In genomic region chr5:78360674-78361225, GRCh38 we compare ENCODE assay signal across 8 cellular contexts. TPM values are rescaled to one million over a fixed set of nuclear protein-coding genes. Genes with fewer than 3 reads are reported as not detected.
DNase-seq lines count a peak whose midpoint lies in the region; ATAC-seq and TF ChIP-seq lines count a peak whose summit lies in the region.

No MANE protein-coding gene starts in this region.

- H3K4me3 ChIP-seq in CD4-positive, alpha-beta memory T cell (ENCODE audit: low read length in 2 of 2) = peak overlapping the region; percentile 55 to 97
- peak overlapping the region; percentile 72 for H3K4me3 ChIP-seq in colonic mucosa
- H3K4me3 ChIP-seq in lung = peak overlapping the region; percentile 73

- peak; percentile 76 to 89 (median 79) for DNase-seq in CD4-positive, alpha-beta memory T cell
- peak; percentile 66 for DNase-seq in activated CD4-positive, alpha-beta T cell treated with anti-CD3 and anti-CD28 coated beads, Interleukin-2, amount 10 ng/mL, durations not matched to agents 7 days and 5 days
- peak; percentile 74 for DNase-seq in colonic mucosa
- DNase-seq in lung (ENCODE audit: low spot score) = peak; percentile 59
- peak; percentile 59 for DNase-seq in stimulated activated CD8-positive, alpha-beta memory T cell treated with anti-CD3 and anti-CD28 coated beads, Interleukin-12 subunit alpha, Interleukin-12 subunit beta, amount 100 ng/mL, for 4 hours (ENCODE audit: low read depth)
- no peak for DNase-seq in ACHN

- H3K36me3 Mint-ChIP-seq in CD4-positive, alpha-beta memory T cell = peaks cover 0 to 15% of the 10 kb centered on the region in 2 donors
- no peaks in the 10 kb centered on the region for H3K36me3 Mint-ChIP-seq in IgD-negative memory B cell
- H3K36me3 Mint-ChIP-seq in activated CD4-positive, alpha-beta T cell treated with anti-CD3 and anti-CD28 coated beads, Interleukin-2, amount 10 ng/mL, durations not matched to agents 7 days and 5 days (ENCODE audit: low read depth) = peaks cover 18% of the 10 kb centered on the region

- H3K9ac ChIP-seq in colonic mucosa (ENCODE audit: low read depth in 2 of 2, low read length in 2 of 2) = peak overlapping the region; percentile 96 to 98

- H3K9me3 Mint-ChIP-seq in CD4-positive, alpha-beta memory T cell = no peaks in the 10 kb centered on the region
- no peaks in the 10 kb centered on the region for H3K9me3 Mint-ChIP-seq in IgD-negative memory B cell
- H3K9me3 Mint-ChIP-seq in activated CD4-positive, alpha-beta T cell treated with anti-CD3 and anti-CD28 coated beads, Interleukin-2, amount 10 ng/mL, durations not matched to agents 7 days and 5 days = no peaks in the 10 kb centered on the region

- H3K27ac ChIP-seq in CD4-positive, alpha-beta memory T cell (ENCODE audit: low read depth, low read length) = peak overlapping the region; percentile 91
- H3K27ac ChIP-seq in colonic mucosa (peak overlapping the region; percentile 88), lung (ENCODE audit: low read depth in 1 of 2, low read length in 1 of 2) (peak overlapping the region; percentile 34 to 98)

- no peaks in the 10 kb centered on the region for H3K9me3 ChIP-seq in CD4-positive, alpha-beta memory T cell (ENCODE audit: control insufficient read depth in 1 of 2, low read length in 2 of 2)
- H3K9me3 ChIP-seq in colonic mucosa (no peaks in the 10 kb centered on the region), lung (ENCODE audit: control insufficient read depth in 2 of 2, insufficient read depth in 1 of 2, low read length in 1 of 2) (no peaks in the 10 kb centered on the region)

- H3K27me3 Mint-ChIP-seq in CD4-positive, alpha-beta memory T cell = no peaks in the 10 kb centered on the region
- H3K27me3 Mint-ChIP-seq in IgD-negative memory B cell = no peaks in the 10 kb centered on the region
- H3K27me3 Mint-ChIP-seq in activated CD4-positive, alpha-beta T cell treated with anti-CD3 and anti-CD28 coated beads, Interleukin-2, amount 10 ng/mL, durations not matched to agents 7 days and 5 days = no peaks in the 10 kb centered on the region

- TF ChIP-seq CTCF in colonic mucosa (IDR thresholded peaks at IDR 0.05) (no peak), lung (IDR thresholded peaks at IDR 0.05; ENCODE audit: control extremely low read depth, extremely low read depth) (no peak)

- peak overlapping the region; percentile 92 to 98 (median 95) for H3K4me3 Mint-ChIP-seq in CD4-positive, alpha-beta memory T cell
- peak overlapping the region; percentile 92 to 99 (median 97) for H3K4me3 Mint-ChIP-seq in IgD-negative memory B cell
- peak overlapping the region; percentile 97 for H3K4me3 Mint-ChIP-seq in activated CD4-positive, alpha-beta T cell treated with anti-CD3 and anti-CD28 coated beads, Interleukin-2, amount 10 ng/mL, durations not matched to agents 7 days and 5 days

- H3K27ac Mint-ChIP-seq in CD4-positive, alpha-beta memory T cell = peak overlapping the region; percentile 85 to 98 (median 96)
- H3K27ac Mint-ChIP-seq in IgD-negative memory B cell = peak overlapping the region in 2 of 3 donors; percentile 78 to 94
- H3K27ac Mint-ChIP-seq in activated CD4-positive, alpha-beta T cell treated with anti-CD3 and anti-CD28 coated beads, Interleukin-2, amount 10 ng/mL, durations not matched to agents 7 days and 5 days = peak overlapping the region; percentile 99

- 0 to 1% methylated on average over 50 of the region's 50 CpGs for WGBS in lung, 2 donors

- peaks cover 30 to 76% (median 48%) of the 10 kb centered on the region in 4 donors for H3K4me1 Mint-ChIP-seq in CD4-positive, alpha-beta memory T cell
- peaks cover 22 to 29% (median 27%) of the 10 kb centered on the region in 3 donors for H3K4me1 Mint-ChIP-seq in IgD-negative memory B cell
- H3K4me1 Mint-ChIP-seq in activated CD4-positive, alpha-beta T cell treated with anti-CD3 and anti-CD28 coated beads, Interleukin-2, amount 10 ng/mL, durations not matched to agents 7 days and 5 days = peaks cover 32% of the 10 kb centered on the region

- H3K36me3 ChIP-seq in CD4-positive, alpha-beta memory T cell (ENCODE audit: insufficient read depth, low read length) = no peaks in the 10 kb centered on the region
- H3K36me3 ChIP-seq in colonic mucosa (no peaks in the 10 kb centered on the region), lung (ENCODE audit: control insufficient read depth in 2 of 2, insufficient read depth in 2 of 2, low read length in 2 of 2) (peaks cover 0 to 3% of the 10 kb centered on the region in 2 donors)

- POLR2A ChIA-PET in CD4-positive, alpha-beta memory T cell (lab: Charles Lee; ENCODE audit: partially characterized antibody) = interaction anchor here (0.6 to 5.5 kb wide), 18 partner anchors 10 to 1330 kb away, joined by 3 to 274 read pairs (median 4); partner anchors contain the start of genes AGGF1, AP3B1, ARSB and HOMER1
- POLR2A ChIA-PET in activated CD4-positive, alpha-beta T cell treated with anti-CD3 and anti-CD28 coated beads, Interleukin-2, amount 10 ng/mL, durations not matched to agents 7 days and 5 days (lab: Charles Lee) = interaction anchor here (0.5 to 1.9 kb wide), 2 partner anchors 66 to 625 kb away, joined by 6 to 20 read pairs; partner anchors contain the start of gene AP3B1

- in situ Hi-C loops in ACHN (cut with HindIII; ENCODE audit: low pct_ligation_motif_present, low pct_unique_long_range_greater_than_20kb, low sequenced_read_pairs) = no loop called here

- intact Hi-C loops in CD4-positive, alpha-beta memory T cell (cut with micrococcal nuclease) = loop anchor here (1.0 to 5.0 kb wide), 5 partner anchors 66 to 1330 kb away; partner anchors contain the start of genes AGGF1, AP3B1, HOMER1 and TBCA
- intact Hi-C loops in colonic mucosa (cut with DNase I) = loop anchor here (2.0 kb wide), 1 partner anchor 66 kb away; the partner anchor contains the start of gene AP3B1

- H3K4me1 ChIP-seq in CD4-positive, alpha-beta memory T cell (ENCODE audit: insufficient read depth, low read length) = peaks cover 43% of the 10 kb centered on the region
- H3K4me1 ChIP-seq in colonic mucosa (peaks cover 6% of the 10 kb centered on the region), lung (ENCODE audit: control insufficient read depth in 2 of 2, insufficient read depth in 2 of 2, low read length in 2 of 2) (peaks cover 2 to 4% of the 10 kb centered on the region in 2 donors)

- CTCF ChIA-PET in CD4-positive, alpha-beta memory T cell (lab: Charles Lee; ENCODE audit: partially characterized antibody) = interaction anchor here (1.0 to 5.4 kb wide), 5 partner anchors 39 to 1330 kb away, joined by 3 to 99 read pairs (median 3); partner anchors contain the start of genes AGGF1 and AP3B1
- CTCF ChIA-PET in activated CD4-positive, alpha-beta T cell treated with anti-CD3 and anti-CD28 coated beads, Interleukin-2, amount 10 ng/mL, durations not matched to agents 7 days and 5 days (lab: Charles Lee) = interaction anchor here (0.7 to 2.1 kb wide), 10 partner anchors 9 to 973 kb away, joined by 3 to 17 read pairs (median 4); partner anchors contain the start of gene AP3B1

- H3K27me3 ChIP-seq in CD4-positive, alpha-beta memory T cell (ENCODE audit: insufficient read depth, low read length) = no peaks in the 10 kb centered on the region
- H3K27me3 ChIP-seq in colonic mucosa (no peaks in the 10 kb centered on the region), lung (ENCODE audit: control insufficient read depth, insufficient read depth) (no peaks in the 10 kb centered on the region)

- ATAC-seq in GM21526 (IDR thresholded peaks at IDR 0.05; ENCODE audit: low FRiP score, unreplicated experiment) (peak; percentile 32), lung (ENCODE audit: insufficient read depth, low FRiP score) (peak; percentile 21)

RNA-seq across cellular contexts. Expression of gene SCAMP1, which starts 0.3 kb away (rescaled TPM):
- 10 to 100 TPM; 28.9 to 29.7 TPM for total RNA-seq in CD4-positive, alpha-beta memory T cell
- 10 to 100 TPM; 33.8 to 38.3 TPM for polyA plus RNA-seq in CD4-positive, alpha-beta memory T cell
- polyA plus RNA-seq in IgD-negative memory B cell (29.2 TPM), lung (1 to 10 TPM; 7.7 to 8.6 TPM)
- 10 to 100 TPM; 17.4 to 19.3 TPM for total RNA-seq in activated CD4-positive, alpha-beta T cell treated with anti-CD3 and anti-CD28 coated beads, Interleukin-2, amount 10 ng/mL, durations not matched to agents 7 days and 5 days
- total RNA-seq in colonic mucosa (10 to 100 TPM; 26.4 to 53.5 TPM), lung (10 to 100 TPM; 25.3 to 45.8 TPM)
